In genomic region chr17:7243838-7244237, GRCh38 we compare ENCODE assay signal across 7 cellular contexts. TPM values are rescaled to one million over a fixed set of nuclear protein-coding genes. Genes with fewer than 3 reads are reported as not detected.
DNase-seq lines count a peak whose midpoint lies in the region; ATAC-seq, FAIRE-seq and TF ChIP-seq lines count a peak whose summit lies in the region.
"Not testable (repeated sequence)": the region's sequence is repeated elsewhere in the genome, so short reads cannot be mapped to it uniquely, and the experiment has no call there.

No MANE protein-coding gene starts in this region.

- not testable (repeated sequence) for H3K4me3 ChIP-seq in GM12878, smooth muscle cell
- peak overlapping the region in 1 of 3 donors; percentile 74 for H3K4me3 ChIP-seq in liver (ENCODE audit: low read depth in 1 of 3, low read length in 3 of 3)

- TSS peak; percentile 29 for BruUV-seq in GM12878 (replicated peaks; lab: Mats Ljungman, UMichigan)

- H3K4me2 ChIP-seq in H9 (ENCODE audit: insufficient read depth, insufficient read length, low read length); GM12878 (ENCODE audit: control insufficient read depth, insufficient read depth): not testable (repeated sequence)
- H3K4me2 ChIP-seq in smooth muscle cell: peak overlapping the region; percentile 84

- H3K4me1 Mint-ChIP-seq in H9 (peaks cover 36 to 37% of the 10 kb centered on the region in 2 experiments), WTC11 (peaks cover 33% of the 10 kb centered on the region), endothelial cell (ENCODE audit: unreplicated experiment) (peaks cover 35% of the 10 kb centered on the region), neural crest cell (peaks cover 41% of the 10 kb centered on the region)

- not testable (repeated sequence) for H2BK120ac ChIP-seq in H9 (ENCODE audit: low read depth, low read length, poor library complexity, severe bottlenecking)

- TF ChIP-seq EP300 in GM12878 (IDR thresholded peaks at IDR 0.05; ENCODE audit: borderline replicate concordance in 1 of 2, control insufficient read depth in 1 of 2, low read depth in 2 of 2, low read length in 2 of 2): not testable (repeated sequence)

- H3K9me3 ChIP-seq in H9 (ENCODE audit: control insufficient read depth, low read depth, low read length); GM12878 (replicated peaks; ENCODE audit: control insufficient read depth, insufficient read depth, low read length); liver (ENCODE audit: control insufficient read depth in 4 of 4, low read length in 3 of 4); smooth muscle cell (replicated peaks; ENCODE audit: low read depth): not testable (repeated sequence)

- H3T11ph ChIP-seq in H9 (ENCODE audit: low read length): not testable (repeated sequence)

- H3K27ac Mint-ChIP-seq in H9 (peak overlapping the region in 1 of 3 experiments; percentile 88; a peak in 2 of 7 replicates), WTC11 (peak overlapping the region; percentile 76; the same call in 1 of the 2 replicates)
- not testable (repeated sequence) for H3K27ac Mint-ChIP-seq in endothelial cell (ENCODE audit: unreplicated experiment); neural crest cell (ENCODE audit: unreplicated experiment)

- not testable (repeated sequence) for H2BK12ac ChIP-seq in H9 (ENCODE audit: insufficient read length, low read depth, low read length)

- peaks cover 27% of the 10 kb centered on the region for H3F3A ChIP-seq in smooth muscle cell (ENCODE audit: low read depth)

- H3K23me2 ChIP-seq in H9 (ENCODE audit: insufficient read length, low read depth, low read length, poor library complexity, severe bottlenecking): not testable (repeated sequence)

- not testable (repeated sequence) for H4K91ac ChIP-seq in H9 (ENCODE audit: insufficient read length, low read depth, low read length)

- RAD21 ChIA-PET in GM12878 (lab: Charles Lee; ENCODE audit: unreplicated experiment): not testable (repeated sequence)

- not testable (repeated sequence) for H4K20me1 ChIP-seq in H9 (ENCODE audit: control insufficient read depth, insufficient read depth, insufficient read length); GM12878 (ENCODE audit: control insufficient read depth, insufficient read depth); smooth muscle cell (ENCODE audit: low read depth)

- H3K27ac ChIP-seq in H9 (ENCODE audit: insufficient read length, low read depth, low read length); GM12878 (ENCODE audit: control insufficient read depth, insufficient read depth): not testable (repeated sequence)
- H3K27ac ChIP-seq in liver (ENCODE audit: low read depth in 1 of 2, low read length in 2 of 2) (peak overlapping the region; percentile 98 to 99), smooth muscle cell (ENCODE audit: low read depth) (peak overlapping the region; percentile 95)

- in situ Hi-C loops in GM12878 (cut with MboI): not testable (repeated sequence)

- not testable (repeated sequence) for H2BK5ac ChIP-seq in H9 (ENCODE audit: insufficient read length, low read length)

- H3K56ac ChIP-seq in H9 (ENCODE audit: insufficient read length, low read depth, low read length): not testable (repeated sequence)

- TF ChIP-seq POLR2A in GM12878 (IDR thresholded peaks at IDR 0.05; ENCODE audit: low read depth, low read length): not testable (repeated sequence)

- H3K4ac ChIP-seq in H9 (ENCODE audit: low read depth, low read length): not testable (repeated sequence)

- DNase-seq in H9; WTC11 (ENCODE audit: low spot score); GM12878 (ENCODE audit: low read depth, low spot score); endothelial cell (ENCODE audit: low spot score); neural crest cell (ENCODE audit: low read depth, low spot score); smooth muscle cell (lab: John Stamatoyannopoulos, UW; ENCODE audit: unreplicated experiment): not testable (repeated sequence)

- not testable (repeated sequence) for TF ChIP-seq CTCF in H9 (conservative IDR thresholded peaks at IDR 0.05); WTC11 (IDR thresholded peaks at IDR 0.05); GM12878 (IDR thresholded peaks at IDR 0.05 in 2 of 3, conservative IDR thresholded peaks at IDR 0.05 in 1 of 3; ENCODE audit: control insufficient read depth in 2 of 3, extremely low read depth in 1 of 3, insufficient read depth in 1 of 3, low read depth in 3 of 3, low read length in 3 of 3); endothelial cell (IDR thresholded peaks at IDR 0.05; ENCODE audit: unreplicated experiment); liver (IDR thresholded peaks at IDR 0.05; ENCODE audit: low read depth, low read length, missing input control); neural crest cell (conservative IDR thresholded peaks at IDR 0.05); smooth muscle cell (IDR thresholded peaks at IDR 0.05; ENCODE audit: borderline replicate concordance, insufficient read depth, poor library complexity, severe bottlenecking)

- CTCF ChIA-PET in WTC11 (lab: Charles Lee) (interaction anchor here (3.4 kb wide), 2 partner anchors 24 to 38 kb away, joined by 16 to 21 read pairs; partner anchors contain the start of genes ACADVL, DLG4 and SLC2A4), GM12878 (lab: Yijun Ruan, JAX) (interaction anchor here (1.5 kb wide), 1 partner anchor 23 kb away, joined by 5 read pairs; no protein-coding TSS in a partner anchor)

- not testable (repeated sequence) for H3K23ac ChIP-seq in H9 (ENCODE audit: insufficient read length, low read depth, low read length)

- not testable (repeated sequence) for H3K18ac ChIP-seq in H9 (ENCODE audit: insufficient read length, low read depth, low read length)

- not testable (repeated sequence) for H3K79me2 ChIP-seq in H9 (ENCODE audit: insufficient read depth, low read length)
- H3K79me2 ChIP-seq in GM12878 (ENCODE audit: control insufficient read depth, insufficient read depth, low read length): peaks cover 44% of the 10 kb centered on the region
- peaks cover 57% of the 10 kb centered on the region for H3K79me2 ChIP-seq in smooth muscle cell (ENCODE audit: low read depth)

- H2AK5ac ChIP-seq in H9 (ENCODE audit: insufficient read length, low read length): not testable (repeated sequence)

- not testable (repeated sequence) for H2AFZ ChIP-seq in H9 (ENCODE audit: low read length); GM12878 (ENCODE audit: control insufficient read depth, low read depth, low read length); smooth muscle cell (ENCODE audit: low read depth)

- H3K36me3 Mint-ChIP-seq in H9 (ENCODE audit: insufficient read depth in 1 of 3, low read depth in 3 of 3) (peaks cover 27 to 49% (median 47%) of the 10 kb centered on the region in 3 experiments), WTC11 (peaks cover 33% of the 10 kb centered on the region), endothelial cell (ENCODE audit: low read depth, unreplicated experiment) (peaks cover 44% of the 10 kb centered on the region), neural crest cell (ENCODE audit: low read depth) (peaks cover 24% of the 10 kb centered on the region)

- H3K9ac ChIP-seq in H9 (ENCODE audit: extremely low read depth, insufficient read length, low read length); GM12878 (ENCODE audit: control insufficient read depth, insufficient read depth, low read length); smooth muscle cell (ENCODE audit: low read depth): not testable (repeated sequence)
- H3K9ac ChIP-seq in liver (ENCODE audit: low read depth in 1 of 2, low read length in 2 of 2): peak overlapping the region in 1 of 2 donors; percentile 90

- not testable (repeated sequence) for TF ChIP-seq RAD21 in GM12878 (IDR thresholded peaks at IDR 0.05; ENCODE audit: insufficient read depth, low read depth, low read length); liver (IDR thresholded peaks at IDR 0.05)

- not testable (repeated sequence) for H2BK15ac ChIP-seq in H9 (ENCODE audit: low read depth, low read length)

- H3K9me3 Mint-ChIP-seq in H9; WTC11; endothelial cell (ENCODE audit: unreplicated experiment); neural crest cell: not testable (repeated sequence)

- POLR2A ChIA-PET in WTC11 (lab: Charles Lee) (interaction anchor here (1.0 kb wide), 1 partner anchor 9 kb away, joined by 4 read pairs; the partner anchor contains the start of gene DVL2), GM12878 (lab: Charles Lee) (interaction anchor here (2.1 kb wide), 1 partner anchor 23 kb away, joined by 10 read pairs; no protein-coding TSS in a partner anchor)

- not testable (repeated sequence) for H4K5ac ChIP-seq in H9 (ENCODE audit: insufficient read length, low read depth, low read length)

- SMC1A ChIA-PET in GM12878 (lab: Charles Lee; ENCODE audit: uncharacterized antibody, unreplicated experiment): interaction anchor here (1.6 kb wide), 1 partner anchor 23 kb away, joined by 5 read pairs; no protein-coding TSS in a partner anchor

- H3K4me3 Mint-ChIP-seq in H9 (peak overlapping the region; percentile 95 to 97; a peak in 3 of 5 replicates), WTC11 (peak overlapping the region; percentile 90; the same call in 1 of the 2 replicates), endothelial cell (ENCODE audit: unreplicated experiment) (peak overlapping the region; percentile 81), neural crest cell (peak overlapping the region; percentile 94)

- no CpG with 5 or more reads among the region's 10 CpGs for WGBS in H9 (ENCODE audit: extremely low coverage, insufficient read length, low lambda C conversion rate)
- whole genome bisulfite sequencing in GM12878 (ENCODE audit: insufficient coverage, insufficient replicate concordance, low lambda C conversion rate, missing lambda C conversion rate): 89% methylated on average over 10 of the region's 10 CpGs
- 75% methylated on average over 10 of the region's 10 CpGs for WGBS in liver
- WGBS in smooth muscle cell (ENCODE audit: low lambda C conversion rate): 89% methylated on average over 9 of the region's 10 CpGs

- not testable (repeated sequence) for H4K8ac ChIP-seq in H9 (replicated peaks; ENCODE audit: insufficient read length, low read depth, low read length)

- H3K27me3 Mint-ChIP-seq in H9 (ENCODE audit: low read depth); WTC11 (ENCODE audit: low read depth): not testable (repeated sequence)
- H3K27me3 Mint-ChIP-seq in endothelial cell (ENCODE audit: unreplicated experiment): peaks cover 28% of the 10 kb centered on the region
- peaks cover 19% of the 10 kb centered on the region for H3K27me3 Mint-ChIP-seq in neural crest cell (ENCODE audit: low read depth)

- H2BK20ac ChIP-seq in H9 (ENCODE audit: low read depth, low read length, poor library complexity, severe bottlenecking): not testable (repeated sequence)

- H3K4me1 ChIP-seq in H9 (ENCODE audit: insufficient read depth, low read length): not testable (repeated sequence)
- H3K4me1 ChIP-seq in GM12878 (ENCODE audit: control insufficient read depth, insufficient read depth, low read length): peaks cover 19% of the 10 kb centered on the region
- H3K4me1 ChIP-seq in liver (ENCODE audit: control insufficient read depth in 4 of 4, insufficient read depth in 4 of 4, low read length in 3 of 4): peaks cover 2 to 32% (median 27%) of the 10 kb centered on the region in 4 donors
- H3K4me1 ChIP-seq in smooth muscle cell (ENCODE audit: low read depth): peaks cover 19% of the 10 kb centered on the region

- intact Hi-C loops in GM12878 (cut with micrococcal nuclease; ENCODE audit: unreplicated experiment): loop anchor here (5.0 kb wide), 1 partner anchor 63 kb away; the partner anchor contains the start of gene EIF5A

- H3K36me3 ChIP-seq in GM12878 (ENCODE audit: control insufficient read depth in 2 of 2, insufficient read depth in 2 of 2, low read length in 1 of 2) (peaks cover 10 to 19% of the 10 kb centered on the region in 2 experiments; a peak in 3 of 4 replicates), liver (ENCODE audit: control insufficient read depth in 4 of 4, insufficient read depth in 3 of 4, low read depth in 1 of 4, low read length in 3 of 4) (peaks cover 3 to 32% (median 20%) of the 10 kb centered on the region in 4 donors)
- not testable (repeated sequence) for H3K36me3 ChIP-seq in smooth muscle cell (ENCODE audit: low read depth)

- not testable (repeated sequence) for H3K79me1 ChIP-seq in H9 (ENCODE audit: insufficient read depth, low read depth, low read length, poor library complexity, severe bottlenecking)

- H3K27me3 ChIP-seq in H9 (ENCODE audit: insufficient read depth, low read length); GM12878 (replicated peaks in 1 of 2; ENCODE audit: control insufficient read depth in 2 of 2, insufficient read depth in 2 of 2, low read length in 1 of 2); liver (ENCODE audit: control insufficient read depth in 4 of 4, insufficient read depth in 4 of 4, low read length in 3 of 4); smooth muscle cell (ENCODE audit: low read depth): not testable (repeated sequence)

- not testable (repeated sequence) for H3K14ac ChIP-seq in H9 (ENCODE audit: insufficient read depth, low read length)

- not testable (repeated sequence) for ATAC-seq in WTC11, GM12878

- FAIRE-seq in GM12878 (lab: Jason Lieb, UNC): not testable (repeated sequence)

RNA-seq across cellular contexts. Expression of gene GABARAP, which starts 1.6 kb away (rescaled TPM):
- total RNA-seq in H9 (2021) (261 and 266 TPM in 2 replicates), WTC11 (2021) (228 to 247 TPM (median 238 TPM) in 3 replicates), GM12878 (2014; rRNA removed) (127 and 134 TPM in 2 replicates), GM12878 (2014; rRNA removed; fragmentation: Illumina TruSeq; extraction: Trizol) (157 and 164 TPM in 2 replicates), GM12878 (2021) (256 and 259 TPM in 2 replicates), endothelial cell (ENCODE audit: unreplicated experiment) (418 TPM), liver (10 to 100 TPM; 74.4 to 88.4 TPM), neural crest cell (470 and 479 TPM in 2 replicates), smooth muscle cell (305 and 363 TPM in 2 replicates)
- total RNA-seq in GM12878 (2013; cell fraction: nucleolus; rRNA removed): 11.4 and 13.4 TPM in 2 replicates
- 230 TPM for polyA plus RNA-seq in GM12878 (2011; ENCODE audit: low read depth)
- polyA plus RNA-seq in GM12878 (2011; rRNA removed) (187 and 223 TPM in 2 replicates), GM12878 (2014; fragmentation: Illumina TruSeq; extraction: Trizol) (613 and 739 TPM in 2 replicates), GM12878 (2014; fragmentation: Nextera tagmentation; extraction: Ambion mirVana) (100 to 1,000 TPM; 314 to 340 TPM), GM12878 (2014; rRNA removed) (236 and 238 TPM in 2 replicates), GM12878 (2016; fragmentation: Nextera tagmentation; extraction: Ambion mirVana) (100 to 1,000 TPM; 433 to 444 TPM), liver (100 to 1,000 TPM; 322 to 489 TPM), smooth muscle cell (725 and 735 TPM in 2 replicates)
- 230 and 389 TPM in 2 replicates for polyA plus RNA-seq in GM12878 (2011; cell fraction: cytosol; rRNA removed)
- polyA plus RNA-seq in GM12878 (2011; cell fraction: nucleus; rRNA removed): 97.8 and 122 TPM in 2 replicates
- polyA plus RNA-seq in GM12878 (2012): 348 and 349 TPM in 2 replicates
- 144 and 161 TPM in 2 replicates for polyA minus RNA-seq in GM12878 (2011; rRNA and poly(A)+ RNA removed)
- 52.9 and 65.4 TPM in 2 replicates for polyA minus RNA-seq in GM12878 (2011; cell fraction: cytosol; rRNA and poly(A)+ RNA removed)
- 29.0 and 33.7 TPM in 2 replicates for polyA minus RNA-seq in GM12878 (2011; cell fraction: nucleus; rRNA and poly(A)+ RNA removed)

RNA-seq across cellular contexts. Expression of gene PHF23, which starts 4.6 kb away (rescaled TPM):
- total RNA-seq in H9 (2021): 105 and 110 TPM in 2 replicates
- total RNA-seq in WTC11 (2021): 45.8 to 50.1 TPM (median 49.1 TPM) in 3 replicates
- 10.6 and 11.8 TPM in 2 replicates for total RNA-seq in GM12878 (2013; cell fraction: nucleolus; rRNA removed)
- 35.7 and 38.0 TPM in 2 replicates for total RNA-seq in GM12878 (2014; rRNA removed)
- 35.6 and 37.5 TPM in 2 replicates for total RNA-seq in GM12878 (2014; rRNA removed; fragmentation: Illumina TruSeq; extraction: Trizol)
- 34.0 and 39.2 TPM in 2 replicates for total RNA-seq in GM12878 (2021)
- 22.1 TPM for polyA plus RNA-seq in GM12878 (2011; ENCODE audit: low read depth)
- polyA plus RNA-seq in GM12878 (2011; rRNA removed): 21.7 and 29.7 TPM in 2 replicates
- polyA plus RNA-seq in GM12878 (2011; cell fraction: cytosol; rRNA removed): 27.3 and 27.9 TPM in 2 replicates
- polyA plus RNA-seq in GM12878 (2011; cell fraction: nucleus; rRNA removed): 15.7 and 19.7 TPM in 2 replicates
- 25.1 and 26.9 TPM in 2 replicates for polyA plus RNA-seq in GM12878 (2012)
- polyA plus RNA-seq in GM12878 (2014; fragmentation: Illumina TruSeq; extraction: Trizol): 72.7 and 84.8 TPM in 2 replicates
- 10 to 100 TPM in 1 of 2 experiments, 1 to 10 TPM in 1; 8.2 to 17.7 TPM for polyA plus RNA-seq in GM12878 (2014; fragmentation: Nextera tagmentation; extraction: Ambion mirVana)
- polyA plus RNA-seq in GM12878 (2014; rRNA removed): 38.1 and 41.6 TPM in 2 replicates
- polyA plus RNA-seq in GM12878 (2016; fragmentation: Nextera tagmentation; extraction: Ambion mirVana): 10 to 100 TPM; 26.4 to 31.1 TPM
- polyA minus RNA-seq in GM12878 (2011; rRNA and poly(A)+ RNA removed): 20.7 and 28.0 TPM in 2 replicates
- polyA minus RNA-seq in GM12878 (2011; cell fraction: cytosol; rRNA and poly(A)+ RNA removed): 12.2 and 13.2 TPM in 2 replicates
- polyA minus RNA-seq in GM12878 (2011; cell fraction: nucleus; rRNA and poly(A)+ RNA removed): 6.8 and 8.7 TPM in 2 replicates
- 80.9 TPM for total RNA-seq in endothelial cell (ENCODE audit: unreplicated experiment)
- total RNA-seq in liver: 10 to 100 TPM; 14.6 to 15.8 TPM
- 10 to 100 TPM; 14.0 to 18.3 TPM for polyA plus RNA-seq in liver
- 72.7 and 75.2 TPM in 2 replicates for total RNA-seq in neural crest cell
- 41.6 and 48.5 TPM in 2 replicates for total RNA-seq in smooth muscle cell
- 33.8 and 46.5 TPM in 2 replicates for polyA plus RNA-seq in smooth muscle cell

RNA-seq across cellular contexts. Expression of gene CTDNEP1, which starts 7.7 kb away (rescaled TPM):
- 134 and 141 TPM in 2 replicates for total RNA-seq in H9 (2021)
- total RNA-seq in WTC11 (2021): 120 to 127 TPM (median 126 TPM) in 3 replicates
- 36.7 and 47.2 TPM in 2 replicates for total RNA-seq in GM12878 (2013; cell fraction: nucleolus; rRNA removed)
- 31.4 and 32.2 TPM in 2 replicates for total RNA-seq in GM12878 (2014; rRNA removed)
- total RNA-seq in GM12878 (2014; rRNA removed; fragmentation: Illumina TruSeq; extraction: Trizol): 23.7 and 27.3 TPM in 2 replicates
- total RNA-seq in GM12878 (2021): 142 TPM in 2 replicates
- polyA plus RNA-seq in GM12878 (2011; ENCODE audit: low read depth): 85.0 TPM
- polyA plus RNA-seq in GM12878 (2011; rRNA removed): 82.7 and 111 TPM in 2 replicates
- polyA plus RNA-seq in GM12878 (2011; cell fraction: cytosol; rRNA removed): 142 and 154 TPM in 2 replicates
- polyA plus RNA-seq in GM12878 (2011; cell fraction: nucleus; rRNA removed): 145 and 146 TPM in 2 replicates
- 152 and 229 TPM in 2 replicates for polyA plus RNA-seq in GM12878 (2012)
- polyA plus RNA-seq in GM12878 (2014; fragmentation: Illumina TruSeq; extraction: Trizol): 167 and 176 TPM in 2 replicates
- 10 to 100 TPM; 24.5 to 29.2 TPM for polyA plus RNA-seq in GM12878 (2014; fragmentation: Nextera tagmentation; extraction: Ambion mirVana)
- 96.0 and 118 TPM in 2 replicates for polyA plus RNA-seq in GM12878 (2014; rRNA removed)
- polyA plus RNA-seq in GM12878 (2016; fragmentation: Nextera tagmentation; extraction: Ambion mirVana): 10 to 100 TPM; 25.7 to 26.7 TPM
- polyA minus RNA-seq in GM12878 (2011; rRNA and poly(A)+ RNA removed): 106 and 150 TPM in 2 replicates
- 62.8 and 85.6 TPM in 2 replicates for polyA minus RNA-seq in GM12878 (2011; cell fraction: cytosol; rRNA and poly(A)+ RNA removed)
- polyA minus RNA-seq in GM12878 (2011; cell fraction: nucleus; rRNA and poly(A)+ RNA removed): 37.8 and 51.6 TPM in 2 replicates
- total RNA-seq in endothelial cell (ENCODE audit: unreplicated experiment): 148 TPM
- total RNA-seq in liver: 10 to 100 TPM; 15.2 to 21.9 TPM
- 10 to 100 TPM; 11.0 to 28.6 TPM for polyA plus RNA-seq in liver
- 179 and 182 TPM in 2 replicates for total RNA-seq in neural crest cell
- total RNA-seq in smooth muscle cell: 46.3 and 57.5 TPM in 2 replicates
- 88.4 and 96.2 TPM in 2 replicates for polyA plus RNA-seq in smooth muscle cell

RNA-seq across cellular contexts. Expression of gene ELP5, which starts 8.2 kb away (rescaled TPM):
- total RNA-seq in H9 (2021): 46.5 and 49.6 TPM in 2 replicates
- total RNA-seq in WTC11 (2021): 101 to 103 TPM (median 103 TPM) in 3 replicates
- total RNA-seq in GM12878 (2013; cell fraction: nucleolus; rRNA removed): 21.0 and 29.2 TPM in 2 replicates
- total RNA-seq in GM12878 (2014; rRNA removed): 63.5 and 66.4 TPM in 2 replicates
- 35.0 and 41.1 TPM in 2 replicates for total RNA-seq in GM12878 (2014; rRNA removed; fragmentation: Illumina TruSeq; extraction: Trizol)
- 67.4 and 71.0 TPM in 2 replicates for total RNA-seq in GM12878 (2021)
- 47.5 TPM for polyA plus RNA-seq in GM12878 (2011; ENCODE audit: low read depth)
- 53.9 and 76.9 TPM in 2 replicates for polyA plus RNA-seq in GM12878 (2011; rRNA removed)
- polyA plus RNA-seq in GM12878 (2011; cell fraction: cytosol; rRNA removed): 111 and 114 TPM in 2 replicates
- polyA plus RNA-seq in GM12878 (2011; cell fraction: nucleus; rRNA removed): 92.0 and 98.7 TPM in 2 replicates
- polyA plus RNA-seq in GM12878 (2012): 55.4 and 70.3 TPM in 2 replicates
- 45.8 and 68.9 TPM in 2 replicates for polyA plus RNA-seq in GM12878 (2014; fragmentation: Illumina TruSeq; extraction: Trizol)
- 10 to 100 TPM; 81.8 to 94.7 TPM for polyA plus RNA-seq in GM12878 (2014; fragmentation: Nextera tagmentation; extraction: Ambion mirVana)
- 78.0 and 79.8 TPM in 2 replicates for polyA plus RNA-seq in GM12878 (2014; rRNA removed)
- 100 to 1,000 TPM; 102 to 109 TPM for polyA plus RNA-seq in GM12878 (2016; fragmentation: Nextera tagmentation; extraction: Ambion mirVana)
- polyA minus RNA-seq in GM12878 (2011; rRNA and poly(A)+ RNA removed): 46.3 and 74.0 TPM in 2 replicates
- polyA minus RNA-seq in GM12878 (2011; cell fraction: cytosol; rRNA and poly(A)+ RNA removed): 23.4 and 24.3 TPM in 2 replicates
- 18.0 and 25.8 TPM in 2 replicates for polyA minus RNA-seq in GM12878 (2011; cell fraction: nucleus; rRNA and poly(A)+ RNA removed)
- total RNA-seq in endothelial cell (ENCODE audit: unreplicated experiment): 36.9 TPM
- total RNA-seq in liver: 10 to 100 TPM; 19.3 to 24.1 TPM
- 10 to 100 TPM; 29.1 to 38.4 TPM for polyA plus RNA-seq in liver
- 74.4 and 77.4 TPM in 2 replicates for total RNA-seq in neural crest cell
- total RNA-seq in smooth muscle cell: 17.3 and 18.7 TPM in 2 replicates
- polyA plus RNA-seq in smooth muscle cell: 41.3 and 42.4 TPM in 2 replicates

RNA-seq across cellular contexts. Expression of gene DVL2, which starts 9.5 kb away (rescaled TPM):
- total RNA-seq in H9 (2021): 82.9 and 84.1 TPM in 2 replicates
- total RNA-seq in WTC11 (2021): 57.6 to 67.3 TPM (median 59.8 TPM) in 3 replicates
- 83.1 and 91.9 TPM in 2 replicates for total RNA-seq in GM12878 (2013; cell fraction: nucleolus; rRNA removed)
- 33.0 and 37.6 TPM in 2 replicates for total RNA-seq in GM12878 (2014; rRNA removed)
- total RNA-seq in GM12878 (2014; rRNA removed; fragmentation: Illumina TruSeq; extraction: Trizol): 15.4 and 16.7 TPM in 2 replicates
- 40.0 and 44.8 TPM in 2 replicates for total RNA-seq in GM12878 (2021)
- 11.7 TPM for polyA plus RNA-seq in GM12878 (2011; ENCODE audit: low read depth)
- polyA plus RNA-seq in GM12878 (2011; rRNA removed): 2.2 and 5.3 TPM in 2 replicates
- 6.1 TPM in 2 replicates for polyA plus RNA-seq in GM12878 (2011; cell fraction: cytosol; rRNA removed)
- polyA plus RNA-seq in GM12878 (2011; cell fraction: nucleus; rRNA removed): 30.0 and 46.5 TPM in 2 replicates
- 29.2 and 31.4 TPM in 2 replicates for polyA plus RNA-seq in GM12878 (2012)
- polyA plus RNA-seq in GM12878 (2014; fragmentation: Illumina TruSeq; extraction: Trizol): 5.1 and 21.2 TPM in 2 replicates
- 1 to 10 TPM in 1 of 2 experiments, under 1 TPM in 1; 0.97 to 2.7 TPM for polyA plus RNA-seq in GM12878 (2014; fragmentation: Nextera tagmentation; extraction: Ambion mirVana)
- 29.9 and 31.3 TPM in 2 replicates for polyA plus RNA-seq in GM12878 (2014; rRNA removed)
- 10 to 100 TPM; 25.3 to 30.4 TPM for polyA plus RNA-seq in GM12878 (2016; fragmentation: Nextera tagmentation; extraction: Ambion mirVana)
- polyA minus RNA-seq in GM12878 (2011; rRNA and poly(A)+ RNA removed): 15.7 and 21.8 TPM in 2 replicates
- 9.1 and 10.9 TPM in 2 replicates for polyA minus RNA-seq in GM12878 (2011; cell fraction: cytosol; rRNA and poly(A)+ RNA removed)
- polyA minus RNA-seq in GM12878 (2011; cell fraction: nucleus; rRNA and poly(A)+ RNA removed): 23.8 and 45.4 TPM in 2 replicates
- 58.2 TPM for total RNA-seq in endothelial cell (ENCODE audit: unreplicated experiment)
- total RNA-seq in liver: 10 to 100 TPM; 16.7 to 24.5 TPM
- 1 to 10 TPM; 3.4 to 5.9 TPM for polyA plus RNA-seq in liver
- total RNA-seq in neural crest cell: 130 and 140 TPM in 2 replicates
- 26.1 and 31.8 TPM in 2 replicates for total RNA-seq in smooth muscle cell
- 46.7 and 49.6 TPM in 2 replicates for polyA plus RNA-seq in smooth muscle cell
